Comparison of ENCODE assay signal across 9 cellular contexts in genomic region chr3:74267583-74268184, GRCh38.
DNase-seq lines count a peak whose midpoint lies in the region; ATAC-seq, FAIRE-seq and TF ChIP-seq lines count a peak whose summit lies in the region.
"Had no signal": no experiment of that assay in that cellular context is flagged by ENCODE, and none has a peak within 500 bp of the region (broad histone marks: within the 10 kb centered on the region; RNA-seq: fewer than 3 reads in every experiment).

No MANE protein-coding gene starts in this region.

- BruUV-seq in Panc1 (replicated peaks; lab: Mats Ljungman, UMichigan): no TSS peak

- in situ Hi-C loops in Panc1 (cut with HindIII; ENCODE audit: low pct_unique_long_range_greater_than_20kb, low sequenced_read_pairs): no loop called here

- peak; percentile 70 for TF ChIP-seq CTCF in Panc1 (IDR thresholded peaks at IDR 0.05)
- TF ChIP-seq CTCF in epithelial cell of proximal tubule (conservative IDR thresholded peaks at IDR 0.05; ENCODE audit: low read depth, low read length): peak; percentile 89
- TF ChIP-seq CTCF in neural cell (IDR thresholded peaks at IDR 0.05; ENCODE audit: poor library complexity, severe bottlenecking): peak; percentile 76

- H3K4me1 ChIP-seq in Panc1 (ENCODE audit: control insufficient read depth, insufficient read depth, low read length): no peaks in the 10 kb centered on the region

- H3K9me2 ChIP-seq in neural cell (ENCODE audit: insufficient read depth, low read length): no peaks in the 10 kb centered on the region

- no peak for FAIRE-seq in frontal cortex (lab: Jason Lieb, UNC)

- H3K9me3 ChIP-seq in Panc1 (ENCODE audit: control insufficient read depth, insufficient read depth, low read depth, low read length) (no peaks in the 10 kb centered on the region), neural cell (ENCODE audit: low read length) (no peaks in the 10 kb centered on the region)
- H3K9me3 ChIP-seq: BLaER1 treated with 17β-estradiol and CSF1 and Interleukin-3, amounts not matched to agents 10 nM and 100 nM had no signal

- no peaks in the 10 kb centered on the region for H4K20me1 ChIP-seq in neural cell (ENCODE audit: insufficient read depth)
- H4K20me1 ChIP-seq: BLaER1 treated with 17β-estradiol and CSF1 and Interleukin-3, amounts not matched to agents 10 nM and 100 nM had no signal

- intact Hi-C loops in Panc1 (cut with micrococcal nuclease; ENCODE audit: unreplicated experiment): no loop called here

- no peak overlapping the region for H3K4me3 ChIP-seq in Panc1 (ENCODE audit: low read depth in 2 of 2, low read length in 2 of 2)
- H3K4me3 ChIP-seq in epithelial cell of proximal tubule (ENCODE audit: low read depth, low read length): no peak overlapping the region
- H3K4me3 ChIP-seq in neural cell (ENCODE audit: low read length): no peak overlapping the region
- H3K4me3 ChIP-seq: BLaER1 treated with 17β-estradiol and CSF1 and Interleukin-3, amounts not matched to agents 10 nM and 100 nM had no signal

- no peak for TF ChIP-seq EP300 in neural cell (conservative IDR thresholded peaks at IDR 0.05; ENCODE audit: poor library complexity, severe bottlenecking)

- no peak overlapping the region for H3K4me2 ChIP-seq in neural cell (ENCODE audit: low read length)
- H3K4me2 ChIP-seq: BLaER1 treated with 17β-estradiol and CSF1 and Interleukin-3, amounts not matched to agents 10 nM and 100 nM had no signal

- no peak overlapping the region for H3K9ac ChIP-seq in neural cell (ENCODE audit: low read length)
- H3K9ac ChIP-seq: BLaER1 treated with 17β-estradiol and CSF1 and Interleukin-3, amounts not matched to agents 10 nM and 100 nM had no signal

- H3K27ac ChIP-seq in Panc1 (ENCODE audit: low read length): no peak overlapping the region
- no peak overlapping the region for H3K27ac ChIP-seq in neural cell (ENCODE audit: low read length)
- H3K27ac ChIP-seq: BLaER1 treated with 17β-estradiol and CSF1 and Interleukin-3, amounts not matched to agents 10 nM and 100 nM had no signal

- no peaks in the 10 kb centered on the region for H3K79me2 ChIP-seq in neural cell (replicated peaks; ENCODE audit: insufficient read depth, low read length)

- H3K36me3 ChIP-seq in Panc1 (ENCODE audit: control insufficient read depth, insufficient read depth, low read length): no peaks in the 10 kb centered on the region
- H3K36me3 ChIP-seq in neural cell (ENCODE audit: insufficient read depth, low read length): no peaks in the 10 kb centered on the region
- H3K36me3 ChIP-seq: BLaER1 treated with 17β-estradiol and CSF1 and Interleukin-3, amounts not matched to agents 10 nM and 100 nM had no signal

- no peak overlapping the region for H2AFZ ChIP-seq in neural cell (ENCODE audit: low read depth, low read length)

- POLR2A ChIA-PET in Panc1 (lab: Charles Lee): no interaction called here

- peak; percentile 76 for TF ChIP-seq RAD21 in neural cell (conservative IDR thresholded peaks at IDR 0.05)

- ATAC-seq in HG02759 (IDR thresholded peaks at IDR 0.05; ENCODE audit: unreplicated experiment): peak; percentile 67
- no peak for ATAC-seq in Panc1
- ATAC-seq in GM18907 (IDR thresholded peaks at IDR 0.05; ENCODE audit: unreplicated experiment): no peak

- CTCF ChIA-PET in Panc1 (lab: Charles Lee): no interaction called here

- no peaks in the 10 kb centered on the region for H3F3A ChIP-seq in neural cell (ENCODE audit: insufficient read depth, low read length, poor library complexity, severe bottlenecking)

- DNase-seq in NCI-H1417 (lab: John Stamatoyannopoulos, UW) (peak; percentile 6 to 48 (median 7)), NCI-H1417 treated with DMSO at 0.1 percent for 48 hours (lab: John Stamatoyannopoulos, UW) (no peak), Panc1 (ENCODE audit: low read depth, low spot score) (peak; percentile 8), epithelial cell of proximal tubule (ENCODE audit: low read depth) (peak; percentile 45), frontal cortex (ENCODE audit: low spot score in 2 of 2) (no peak)

- H3K27me3 ChIP-seq in Panc1 (ENCODE audit: control insufficient read depth, insufficient read depth, low read length) (no peaks in the 10 kb centered on the region), neural cell (ENCODE audit: insufficient read depth, low read depth, low read length) (no peaks in the 10 kb centered on the region)
- H3K27me3 ChIP-seq: BLaER1 treated with 17β-estradiol and CSF1 and Interleukin-3, amounts not matched to agents 10 nM and 100 nM had no signal

TF ChIP-seq in neural cell, 6 proteins besides CTCF, POLR2A, EP300 and RAD21:
- TF ChIP-seq SMC3 (conservative IDR thresholded peaks at IDR 0.05; ENCODE audit: poor library complexity): peak; percentile 80
- no peak for TF ChIP-seq TAF1 (IDR thresholded peaks at IDR 0.05; ENCODE audit: low read depth)
TF ChIP-seq in neural cell: peak in this region for 1.

Comparison
In these comparisons a context has a peak if more than half of its experiments do, and no peak if none do; other contexts are left out.
1. DNase-seq: peak in NCI-H1417 (3 of 3), Panc1 (single experiment) and epithelial cell of proximal tubule (single experiment); none in NCI-H1417 treated with DMSO at 0.1 percent for 48 hours (single experiment) and frontal cortex (0 of 2).
2. Peak in every context shown above with its lines, with median percentiles within 50 percentile points of each other: CTCF ChIP-seq.